In the genomic region with DNA sequence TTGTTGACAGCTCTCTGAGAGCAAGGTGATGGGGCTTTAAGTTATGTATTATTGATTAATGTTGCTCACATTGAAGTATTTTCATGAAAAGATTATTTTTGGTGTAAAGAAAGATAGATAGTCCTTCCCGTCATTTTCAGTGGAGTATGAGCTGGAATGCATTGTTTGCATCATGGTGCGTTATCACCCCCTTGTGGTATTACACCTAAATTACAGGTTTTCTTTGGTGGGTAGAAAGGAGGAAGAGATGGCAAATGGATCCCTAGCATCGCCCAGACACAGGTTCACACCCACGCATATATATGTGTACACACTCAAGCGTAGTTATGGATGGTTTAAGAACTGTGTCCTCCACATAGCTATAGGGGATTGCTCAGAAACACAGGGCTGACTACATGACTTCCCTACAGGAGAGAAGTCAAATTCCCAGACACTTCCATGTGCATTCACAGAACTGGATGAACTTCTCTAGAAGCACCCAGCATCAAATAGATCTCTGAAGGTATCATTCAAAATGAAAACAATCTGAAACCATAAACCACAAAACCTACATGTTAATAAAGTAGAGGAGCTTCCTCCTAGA, we compare ENCODE assay signal across 1 cellular context.
TF ChIP-seq lines count a peak whose summit lies in the region.

No MANE protein-coding gene starts in this region.

TF ChIP-seq in HepG2, 621 proteins besides CTCF, POLR2A, EP300 and RAD21 (continued from another document and continues in another):
- TF ChIP-seq, protein P1, sequence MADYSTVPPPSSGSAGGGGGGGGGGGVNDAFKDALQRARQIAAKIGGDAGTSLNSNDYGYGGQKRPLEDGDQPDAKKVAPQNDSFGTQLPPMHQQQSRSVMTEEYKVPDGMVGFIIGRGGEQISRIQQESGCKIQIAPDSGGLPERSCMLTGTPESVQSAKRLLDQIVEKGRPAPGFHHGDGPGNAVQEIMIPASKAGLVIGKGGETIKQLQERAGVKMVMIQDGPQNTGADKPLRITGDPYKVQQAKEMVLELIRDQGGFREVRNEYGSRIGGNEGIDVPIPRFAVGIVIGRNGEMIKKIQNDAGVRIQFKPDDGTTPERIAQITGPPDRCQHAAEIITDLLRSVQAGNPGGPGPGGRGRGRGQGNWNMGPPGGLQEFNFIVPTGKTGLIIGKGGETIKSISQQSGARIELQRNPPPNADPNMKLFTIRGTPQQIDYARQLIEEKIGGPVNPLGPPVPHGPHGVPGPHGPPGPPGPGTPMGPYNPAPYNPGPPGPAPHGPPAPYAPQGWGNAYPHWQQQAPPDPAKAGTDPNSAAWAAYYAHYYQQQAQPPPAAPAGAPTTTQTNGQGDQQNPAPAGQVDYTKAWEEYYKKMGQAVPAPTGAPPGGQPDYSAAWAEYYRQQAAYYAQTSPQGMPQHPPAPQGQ (CRISPR knock-in tag; IDR thresholded peaks at IDR 0.05; ENCODE audit: borderline replicate concordance) = no peak
- TF ChIP-seq, protein P2, sequence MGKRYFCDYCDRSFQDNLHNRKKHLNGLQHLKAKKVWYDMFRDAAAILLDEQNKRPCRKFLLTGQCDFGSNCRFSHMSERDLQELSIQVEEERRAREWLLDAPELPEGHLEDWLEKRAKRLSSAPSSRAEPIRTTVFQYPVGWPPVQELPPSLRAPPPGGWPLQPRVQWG (CRISPR knock-in tag; IDR thresholded peaks at IDR 0.05; ENCODE audit: borderline replicate concordance, low read depth) = no peak
- TF ChIP-seq RFX3 (CRISPR knock-in tag; IDR thresholded peaks at IDR 0.05) (no peak), ZNF205 (CRISPR knock-in tag; IDR thresholded peaks at IDR 0.05) (no peak), ZFX (CRISPR knock-in tag; IDR thresholded peaks at IDR 0.05; ENCODE audit: low read depth) (0 out of 2 replicates have a peak, but pooled peaks have one; percentile 16), SIX1 (CRISPR knock-in tag; IDR thresholded peaks at IDR 0.05; ENCODE audit: borderline replicate concordance) (no peak), ZNF510 (CRISPR knock-in tag; IDR thresholded peaks at IDR 0.05; ENCODE audit: low read depth) (no peak), ZKSCAN5 (CRISPR knock-in tag; IDR thresholded peaks at IDR 0.05) (no peak), ZNF563 (CRISPR knock-in tag; IDR thresholded peaks at IDR 0.05) (no peak), ZNF549 (CRISPR knock-in tag; IDR thresholded peaks at IDR 0.05) (no peak), ZNF274 (CRISPR knock-in tag; IDR thresholded peaks at IDR 0.05) (no peak), CCDC6 (CRISPR knock-in tag; IDR thresholded peaks at IDR 0.05) (no peak), SP4 (CRISPR knock-in tag; IDR thresholded peaks at IDR 0.05) (no peak), GATAD1 (CRISPR knock-in tag; IDR thresholded peaks at IDR 0.05) (no peak), FOSL1 (CRISPR knock-in tag; IDR thresholded peaks at IDR 0.05; ENCODE audit: borderline replicate concordance) (no peak), SMC3 (IDR thresholded peaks at IDR 0.05; ENCODE audit: low read length) (peak; percentile 87), JUNB (CRISPR knock-in tag; IDR thresholded peaks at IDR 0.05; ENCODE audit: borderline replicate concordance) (no peak), STAG1 (CRISPR knock-in tag; IDR thresholded peaks at IDR 0.05) (peak; percentile 87), AHR (CRISPR knock-in tag; IDR thresholded peaks at IDR 0.05) (no peak), SOX5 (CRISPR knock-in tag; IDR thresholded peaks at IDR 0.05; ENCODE audit: borderline replicate concordance) (no peak), PPARG (CRISPR knock-in tag; conservative IDR thresholded peaks at IDR 0.05) (0 out of 2 replicates have a peak, but pooled peaks have one; percentile 14), NFE2L2 (IDR thresholded peaks at IDR 0.05; ENCODE audit: low read length) (0 out of 2 replicates have a peak, but pooled peaks have one; percentile 5)
- TF ChIP-seq, protein P3, sequence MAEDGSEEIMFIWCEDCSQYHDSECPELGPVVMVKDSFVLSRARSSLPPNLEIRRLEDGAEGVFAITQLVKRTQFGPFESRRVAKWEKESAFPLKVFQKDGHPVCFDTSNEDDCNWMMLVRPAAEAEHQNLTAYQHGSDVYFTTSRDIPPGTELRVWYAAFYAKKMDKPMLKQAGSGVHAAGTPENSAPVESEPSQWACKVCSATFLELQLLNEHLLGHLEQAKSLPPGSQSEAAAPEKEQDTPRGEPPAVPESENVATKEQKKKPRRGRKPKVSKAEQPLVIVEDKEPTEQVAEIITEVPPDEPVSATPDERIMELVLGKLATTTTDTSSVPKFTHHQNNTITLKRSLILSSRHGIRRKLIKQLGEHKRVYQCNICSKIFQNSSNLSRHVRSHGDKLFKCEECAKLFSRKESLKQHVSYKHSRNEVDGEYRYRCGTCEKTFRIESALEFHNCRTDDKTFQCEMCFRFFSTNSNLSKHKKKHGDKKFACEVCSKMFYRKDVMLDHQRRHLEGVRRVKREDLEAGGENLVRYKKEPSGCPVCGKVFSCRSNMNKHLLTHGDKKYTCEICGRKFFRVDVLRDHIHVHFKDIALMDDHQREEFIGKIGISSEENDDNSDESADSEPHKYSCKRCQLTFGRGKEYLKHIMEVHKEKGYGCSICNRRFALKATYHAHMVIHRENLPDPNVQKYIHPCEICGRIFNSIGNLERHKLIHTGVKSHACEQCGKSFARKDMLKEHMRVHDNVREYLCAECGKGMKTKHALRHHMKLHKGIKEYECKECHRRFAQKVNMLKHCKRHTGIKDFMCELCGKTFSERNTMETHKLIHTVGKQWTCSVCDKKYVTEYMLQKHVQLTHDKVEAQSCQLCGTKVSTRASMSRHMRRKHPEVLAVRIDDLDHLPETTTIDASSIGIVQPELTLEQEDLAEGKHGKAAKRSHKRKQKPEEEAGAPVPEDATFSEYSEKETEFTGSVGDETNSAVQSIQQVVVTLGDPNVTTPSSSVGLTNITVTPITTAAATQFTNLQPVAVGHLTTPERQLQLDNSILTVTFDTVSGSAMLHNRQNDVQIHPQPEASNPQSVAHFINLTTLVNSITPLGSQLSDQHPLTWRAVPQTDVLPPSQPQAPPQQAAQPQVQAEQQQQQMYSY (CRISPR knock-in tag; IDR thresholded peaks at IDR 0.05) = no peak
- TF ChIP-seq, protein P4, sequence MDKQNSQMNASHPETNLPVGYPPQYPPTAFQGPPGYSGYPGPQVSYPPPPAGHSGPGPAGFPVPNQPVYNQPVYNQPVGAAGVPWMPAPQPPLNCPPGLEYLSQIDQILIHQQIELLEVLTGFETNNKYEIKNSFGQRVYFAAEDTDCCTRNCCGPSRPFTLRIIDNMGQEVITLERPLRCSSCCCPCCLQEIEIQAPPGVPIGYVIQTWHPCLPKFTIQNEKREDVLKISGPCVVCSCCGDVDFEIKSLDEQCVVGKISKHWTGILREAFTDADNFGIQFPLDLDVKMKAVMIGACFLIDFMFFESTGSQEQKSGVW (CRISPR knock-in tag; IDR thresholded peaks at IDR 0.05; ENCODE audit: borderline replicate concordance) = no peak
- TF ChIP-seq, protein P5, sequence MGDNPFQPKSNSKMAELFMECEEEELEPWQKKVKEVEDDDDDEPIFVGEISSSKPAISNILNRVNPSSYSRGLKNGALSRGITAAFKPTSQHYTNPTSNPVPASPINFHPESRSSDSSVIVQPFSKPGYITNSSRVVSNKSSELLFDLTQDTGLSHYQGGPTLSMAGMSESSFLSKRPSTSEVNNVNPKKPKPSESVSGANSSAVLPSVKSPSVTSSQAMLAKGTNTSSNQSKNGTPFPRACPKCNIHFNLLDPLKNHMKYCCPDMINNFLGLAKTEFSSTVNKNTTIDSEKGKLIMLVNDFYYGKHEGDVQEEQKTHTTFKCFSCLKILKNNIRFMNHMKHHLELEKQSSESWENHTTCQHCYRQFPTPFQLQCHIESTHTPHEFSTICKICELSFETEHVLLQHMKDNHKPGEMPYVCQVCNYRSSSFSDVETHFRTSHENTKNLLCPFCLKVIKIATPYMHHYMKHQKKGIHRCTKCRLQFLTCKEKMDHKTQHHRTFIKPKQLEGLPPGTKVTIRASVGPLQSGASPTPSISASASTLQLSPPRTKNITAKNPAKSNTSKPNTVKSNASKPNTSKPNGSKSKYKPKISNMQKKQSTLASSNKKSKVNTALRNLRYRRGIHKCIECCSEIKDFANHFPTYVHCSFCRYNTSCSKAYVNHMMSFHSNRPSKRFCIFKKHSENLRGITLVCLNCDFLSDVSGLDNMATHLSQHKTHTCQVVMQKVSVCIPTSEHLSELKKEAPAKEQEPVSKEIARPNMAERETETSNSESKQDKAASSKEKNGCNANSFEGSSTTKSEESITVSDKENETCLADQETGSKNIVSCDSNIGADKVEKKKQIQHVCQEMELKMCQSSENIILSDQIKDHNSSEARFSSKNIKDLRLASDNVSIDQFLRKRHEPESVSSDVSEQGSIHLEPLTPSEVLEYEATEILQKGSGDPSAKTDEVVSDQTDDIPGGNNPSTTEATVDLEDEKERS (CRISPR knock-in tag; IDR thresholded peaks at IDR 0.05) = no peak
- TF ChIP-seq, protein P6, sequence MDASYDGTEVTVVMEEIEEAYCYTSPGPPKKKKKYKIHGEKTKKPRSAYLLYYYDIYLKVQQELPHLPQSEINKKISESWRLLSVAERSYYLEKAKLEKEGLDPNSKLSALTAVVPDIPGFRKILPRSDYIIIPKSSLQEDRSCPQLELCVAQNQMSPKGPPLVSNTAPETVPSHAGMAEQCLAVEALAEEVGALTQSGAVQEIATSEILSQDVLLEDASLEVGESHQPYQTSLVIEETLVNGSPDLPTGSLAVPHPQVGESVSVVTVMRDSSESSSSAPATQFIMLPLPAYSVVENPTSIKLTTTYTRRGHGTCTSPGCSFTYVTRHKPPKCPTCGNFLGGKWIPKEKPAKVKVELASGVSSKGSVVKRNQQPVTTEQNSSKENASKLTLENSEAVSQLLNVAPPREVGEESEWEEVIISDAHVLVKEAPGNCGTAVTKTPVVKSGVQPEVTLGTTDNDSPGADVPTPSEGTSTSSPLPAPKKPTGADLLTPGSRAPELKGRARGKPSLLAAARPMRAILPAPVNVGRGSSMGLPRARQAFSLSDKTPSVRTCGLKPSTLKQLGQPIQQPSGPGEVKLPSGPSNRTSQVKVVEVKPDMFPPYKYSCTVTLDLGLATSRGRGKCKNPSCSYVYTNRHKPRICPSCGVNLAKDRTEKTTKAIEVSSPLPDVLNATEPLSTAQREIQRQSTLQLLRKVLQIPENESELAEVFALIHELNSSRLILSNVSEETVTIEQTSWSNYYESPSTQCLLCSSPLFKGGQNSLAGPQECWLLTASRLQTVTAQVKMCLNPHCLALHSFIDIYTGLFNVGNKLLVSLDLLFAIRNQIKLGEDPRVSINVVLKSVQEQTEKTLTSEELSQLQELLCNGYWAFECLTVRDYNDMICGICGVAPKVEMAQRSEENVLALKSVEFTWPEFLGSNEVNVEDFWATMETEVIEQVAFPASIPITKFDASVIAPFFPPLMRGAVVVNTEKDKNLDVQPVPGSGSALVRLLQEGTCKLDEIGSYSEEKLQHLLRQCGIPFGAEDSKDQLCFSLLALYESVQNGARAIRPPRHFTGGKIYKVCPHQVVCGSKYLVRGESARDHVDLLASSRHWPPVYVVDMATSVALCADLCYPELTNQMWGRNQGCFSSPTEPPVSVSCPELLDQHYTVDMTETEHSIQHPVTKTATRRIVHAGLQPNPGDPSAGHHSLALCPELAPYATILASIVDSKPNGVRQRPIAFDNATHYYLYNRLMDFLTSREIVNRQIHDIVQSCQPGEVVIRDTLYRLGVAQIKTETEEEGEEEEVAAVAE (CRISPR knock-in tag; IDR thresholded peaks at IDR 0.05; ENCODE audit: borderline replicate concordance) = no peak
- TF ChIP-seq, protein P7, sequence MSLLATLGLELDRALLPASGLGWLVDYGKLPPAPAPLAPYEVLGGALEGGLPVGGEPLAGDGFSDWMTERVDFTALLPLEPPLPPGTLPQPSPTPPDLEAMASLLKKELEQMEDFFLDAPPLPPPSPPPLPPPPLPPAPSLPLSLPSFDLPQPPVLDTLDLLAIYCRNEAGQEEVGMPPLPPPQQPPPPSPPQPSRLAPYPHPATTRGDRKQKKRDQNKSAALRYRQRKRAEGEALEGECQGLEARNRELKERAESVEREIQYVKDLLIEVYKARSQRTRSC (CRISPR knock-in tag; IDR thresholded peaks at IDR 0.05; ENCODE audit: low read depth) = no peak
- TF ChIP-seq, protein P8, sequence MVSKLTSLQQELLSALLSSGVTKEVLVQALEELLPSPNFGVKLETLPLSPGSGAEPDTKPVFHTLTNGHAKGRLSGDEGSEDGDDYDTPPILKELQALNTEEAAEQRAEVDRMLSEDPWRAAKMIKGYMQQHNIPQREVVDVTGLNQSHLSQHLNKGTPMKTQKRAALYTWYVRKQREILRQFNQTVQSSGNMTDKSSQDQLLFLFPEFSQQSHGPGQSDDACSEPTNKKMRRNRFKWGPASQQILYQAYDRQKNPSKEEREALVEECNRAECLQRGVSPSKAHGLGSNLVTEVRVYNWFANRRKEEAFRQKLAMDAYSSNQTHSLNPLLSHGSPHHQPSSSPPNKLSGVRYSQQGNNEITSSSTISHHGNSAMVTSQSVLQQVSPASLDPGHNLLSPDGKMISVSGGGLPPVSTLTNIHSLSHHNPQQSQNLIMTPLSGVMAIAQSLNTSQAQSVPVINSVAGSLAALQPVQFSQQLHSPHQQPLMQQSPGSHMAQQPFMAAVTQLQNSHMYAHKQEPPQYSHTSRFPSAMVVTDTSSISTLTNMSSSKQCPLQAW (CRISPR knock-in tag; IDR thresholded peaks at IDR 0.05) = no peak
- TF ChIP-seq, protein P9, sequence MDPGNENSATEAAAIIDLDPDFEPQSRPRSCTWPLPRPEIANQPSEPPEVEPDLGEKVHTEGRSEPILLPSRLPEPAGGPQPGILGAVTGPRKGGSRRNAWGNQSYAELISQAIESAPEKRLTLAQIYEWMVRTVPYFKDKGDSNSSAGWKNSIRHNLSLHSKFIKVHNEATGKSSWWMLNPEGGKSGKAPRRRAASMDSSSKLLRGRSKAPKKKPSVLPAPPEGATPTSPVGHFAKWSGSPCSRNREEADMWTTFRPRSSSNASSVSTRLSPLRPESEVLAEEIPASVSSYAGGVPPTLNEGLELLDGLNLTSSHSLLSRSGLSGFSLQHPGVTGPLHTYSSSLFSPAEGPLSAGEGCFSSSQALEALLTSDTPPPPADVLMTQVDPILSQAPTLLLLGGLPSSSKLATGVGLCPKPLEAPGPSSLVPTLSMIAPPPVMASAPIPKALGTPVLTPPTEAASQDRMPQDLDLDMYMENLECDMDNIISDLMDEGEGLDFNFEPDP (CRISPR knock-in tag; conservative IDR thresholded peaks at IDR 0.05) = 0 out of 2 replicates have a peak, but pooled peaks have one; percentile 38
- TF ChIP-seq, protein P10, sequence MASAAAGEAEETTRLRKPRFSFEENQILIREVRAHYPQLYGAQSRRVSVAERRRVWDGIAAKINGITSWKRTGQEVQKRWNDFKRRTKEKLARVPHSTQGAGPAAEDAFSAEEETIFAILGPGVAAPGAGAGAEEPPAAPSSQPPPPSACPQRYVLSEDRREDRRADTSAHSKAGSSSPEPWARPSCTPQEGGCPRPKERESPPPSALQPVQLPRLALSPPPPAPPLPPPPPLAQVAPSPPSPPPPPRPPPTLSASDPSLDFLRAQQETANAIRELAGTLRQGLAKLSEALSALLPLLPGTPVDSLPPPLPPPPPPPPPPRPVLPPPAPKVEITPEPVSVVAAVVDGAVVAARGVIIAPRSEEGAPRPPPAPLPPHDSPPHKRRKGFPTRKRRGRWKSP (CRISPR knock-in tag; IDR thresholded peaks at IDR 0.05) = no peak
- TF ChIP-seq, protein P11, sequence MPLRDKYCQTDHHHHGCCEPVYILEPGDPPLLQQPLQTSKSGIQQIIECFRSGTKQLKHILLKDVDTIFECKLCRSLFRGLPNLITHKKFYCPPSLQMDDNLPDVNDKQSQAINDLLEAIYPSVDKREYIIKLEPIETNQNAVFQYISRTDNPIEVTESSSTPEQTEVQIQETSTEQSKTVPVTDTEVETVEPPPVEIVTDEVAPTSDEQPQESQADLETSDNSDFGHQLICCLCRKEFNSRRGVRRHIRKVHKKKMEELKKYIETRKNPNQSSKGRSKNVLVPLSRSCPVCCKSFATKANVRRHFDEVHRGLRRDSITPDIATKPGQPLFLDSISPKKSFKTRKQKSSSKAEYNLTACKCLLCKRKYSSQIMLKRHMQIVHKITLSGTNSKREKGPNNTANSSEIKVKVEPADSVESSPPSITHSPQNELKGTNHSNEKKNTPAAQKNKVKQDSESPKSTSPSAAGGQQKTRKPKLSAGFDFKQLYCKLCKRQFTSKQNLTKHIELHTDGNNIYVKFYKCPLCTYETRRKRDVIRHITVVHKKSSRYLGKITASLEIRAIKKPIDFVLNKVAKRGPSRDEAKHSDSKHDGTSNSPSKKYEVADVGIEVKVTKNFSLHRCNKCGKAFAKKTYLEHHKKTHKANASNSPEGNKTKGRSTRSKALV (CRISPR knock-in tag; IDR thresholded peaks at IDR 0.05) = no peak
